ENCODE assay signal across 18 cellular contexts in the genomic region with DNA sequence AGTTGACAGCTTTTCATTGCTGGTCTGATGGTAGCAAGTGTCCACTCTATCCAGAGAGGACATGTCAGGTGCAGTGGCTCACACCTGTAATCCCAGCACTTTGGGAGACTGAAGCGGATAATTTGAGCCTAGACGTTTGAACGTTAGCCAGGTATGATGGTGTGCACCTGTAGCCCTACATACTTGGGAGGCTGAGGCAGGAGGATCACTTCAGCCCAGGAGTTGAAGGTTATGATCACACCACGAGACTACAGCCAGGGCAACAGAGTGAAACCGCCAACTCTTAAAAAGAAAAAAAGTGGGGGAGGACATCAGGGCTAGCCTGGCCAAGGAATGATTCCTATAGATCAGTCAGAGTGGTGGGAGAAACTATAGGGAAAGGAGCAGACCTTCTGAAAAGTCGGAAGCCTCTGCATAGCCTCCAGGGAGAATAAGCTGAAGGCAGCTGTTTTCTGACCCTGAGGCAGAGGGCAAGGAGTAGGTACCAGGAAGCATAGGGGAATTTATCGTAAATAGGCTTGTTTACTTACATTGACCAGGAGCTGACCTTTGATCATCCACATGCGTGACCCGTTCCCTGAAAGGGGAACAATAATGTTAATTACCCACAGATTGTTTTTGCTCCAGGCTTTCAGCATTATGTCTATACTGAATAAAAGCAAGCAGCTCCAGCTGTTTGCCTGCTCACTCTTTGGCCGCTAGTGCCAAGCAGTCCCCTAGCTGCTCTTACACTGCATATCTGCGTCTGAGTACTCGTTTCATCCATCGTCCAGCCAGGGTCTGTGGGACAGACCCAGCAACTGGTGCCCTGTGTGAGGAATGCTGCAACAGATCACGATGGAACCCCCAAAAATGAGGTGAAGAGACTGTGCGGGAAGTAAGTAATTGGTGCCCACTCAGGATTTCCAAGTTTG.
A peak's percentile ranks its signal among the peaks of the same experiment; 100 is the strongest.
DNase-seq lines count a peak whose midpoint lies in the region; ATAC-seq lines count a peak whose summit lies in the region.
"Had no signal": no experiment of that assay in that cellular context is flagged by ENCODE, and none has a peak within 500 bp of the region (broad histone marks: within the 10 kb centered on the region; RNA-seq: fewer than 3 reads in every experiment).

No MANE protein-coding gene starts in this region.

- H3K4me1 Mint-ChIP-seq in stimulated activated effector memory CD8-positive, alpha-beta T cell treated with anti-CD3 and anti-CD28 coated beads, Interleukin-12 subunit alpha, Interleukin-12 subunit beta, amount 100 ng/mL, for 72 hours: peaks cover 10% of the 10 kb centered on the region

- no peak overlapping the region for H3K9ac ChIP-seq in mesenchymal stem cell (ENCODE audit: low read length)

- no peaks in the 10 kb centered on the region for H3K9me3 ChIP-seq in mesenchymal stem cell (ENCODE audit: control insufficient read depth, low read length)
- H3K9me3 ChIP-seq: BE2C had no signal

- WGBS in mesenchymal stem cell: 67% methylated on average over 15 of the region's 15 CpGs

- no peak overlapping the region for H4K91ac ChIP-seq in mesenchymal stem cell (ENCODE audit: low read length)

- H3K27ac Mint-ChIP-seq in stimulated activated effector memory CD8-positive, alpha-beta T cell treated with anti-CD3 and anti-CD28 coated beads, Interleukin-12 subunit alpha, Interleukin-12 subunit beta, amount 100 ng/mL, for 72 hours: peak overlapping the region; percentile 52

- H3K9me3 Mint-ChIP-seq in stimulated activated effector memory CD8-positive, alpha-beta T cell treated with anti-CD3 and anti-CD28 coated beads, Interleukin-12 subunit alpha, Interleukin-12 subunit beta, amount 100 ng/mL, for 72 hours: no peaks in the 10 kb centered on the region

- H2AFZ ChIP-seq in mesenchymal stem cell (ENCODE audit: low read depth, low read length): no peak overlapping the region

- H3K27ac ChIP-seq in mesenchymal stem cell (ENCODE audit: low read length, poor library complexity, severe bottlenecking): no peak overlapping the region
- H3K27ac ChIP-seq: 22Rv1 had no signal

- H3K27me3 ChIP-seq in mesenchymal stem cell (ENCODE audit: control insufficient read depth in 1 of 2, insufficient read depth in 1 of 2, low read length in 2 of 2): peaks cover 5 to 22% of the 10 kb centered on the region in 2 experiments

- H3K14ac ChIP-seq in mesenchymal stem cell (ENCODE audit: low read length in 2 of 2): no peak overlapping the region

- no peak overlapping the region for H2BK12ac ChIP-seq in mesenchymal stem cell (ENCODE audit: low read length in 2 of 2)

- no peak overlapping the region for H3K4me3 Mint-ChIP-seq in stimulated activated effector memory CD8-positive, alpha-beta T cell treated with anti-CD3 and anti-CD28 coated beads, Interleukin-12 subunit alpha, Interleukin-12 subunit beta, amount 100 ng/mL, for 72 hours

- no peak overlapping the region for H3K4me2 ChIP-seq in mesenchymal stem cell (ENCODE audit: low read length, poor library complexity, severe bottlenecking)

- H3K18ac ChIP-seq in mesenchymal stem cell (ENCODE audit: low read depth in 1 of 2, low read length in 2 of 2): no peak overlapping the region

- H2AK5ac ChIP-seq in mesenchymal stem cell (ENCODE audit: low read length, severe bottlenecking): no peak overlapping the region

- peaks cover 1% of the 10 kb centered on the region for H3K4me1 ChIP-seq in mesenchymal stem cell (ENCODE audit: control insufficient read depth, insufficient read depth, low read depth, low read length)
- H3K4me1 ChIP-seq: BE2C had no signal

- no peak overlapping the region for H2BK15ac ChIP-seq in mesenchymal stem cell (ENCODE audit: low read depth, poor library complexity, severe bottlenecking)

- H3K23ac ChIP-seq in mesenchymal stem cell (ENCODE audit: low read length in 2 of 2): no peak overlapping the region

- ATAC-seq in stimulated activated effector memory CD8-positive, alpha-beta T cell treated with anti-CD3 and anti-CD28 coated beads, Interleukin-12 subunit alpha, Interleukin-12 subunit beta, amount 100 ng/mL, for 72 hours: no peak
- ATAC-seq in HG02588 (IDR thresholded peaks at IDR 0.05; ENCODE audit: unreplicated experiment): no peak

- H3K36me3 ChIP-seq in mesenchymal stem cell (ENCODE audit: control insufficient read depth in 1 of 2, insufficient read depth in 2 of 2, low read depth in 1 of 2, low read length in 2 of 2): no peaks in the 10 kb centered on the region
- H3K36me3 ChIP-seq: BE2C had no signal

- H2BK120ac ChIP-seq in mesenchymal stem cell (ENCODE audit: low read depth, low read length): no peak overlapping the region

- DNase-seq in NCI-H748 (lab: John Stamatoyannopoulos, UW; ENCODE audit: unreplicated experiment) (peak; percentile 35), NCI-H748 treated with DMSO at 0.1 percent for 48 hours (lab: John Stamatoyannopoulos, UW) (no peak), NCI-H146 treated with DMSO at 0.1 percent for 48 hours (lab: John Stamatoyannopoulos, UW; ENCODE audit: unreplicated experiment) (peak; percentile 16), mesenchymal stem cell (no peak), NCI-H345 (lab: John Stamatoyannopoulos, UW) (no peak), NCI-H2227 treated with DMSO at 0.1 percent for 48 hours (lab: John Stamatoyannopoulos, UW) (no peak)
- DNase-seq in stimulated activated effector memory CD8-positive, alpha-beta T cell treated with anti-CD3 and anti-CD28 coated beads, Interleukin-12 subunit alpha, Interleukin-12 subunit beta, amount 100 ng/mL, for 72 hours (ENCODE audit: low spot score in 2 of 2): no peak
- DNase-seq: BE2C; CD4-positive, alpha-beta memory T cell; GF-D8; NCI-H1105 treated with DMSO at 0.1 percent for 48 hours; NCI-H2029; NCI-H510A treated with DMSO at 0.1 percent for 48 hours; OCI-M1; RPMI8226; SIG-M5 had no signal

- peaks cover 10% of the 10 kb centered on the region for H3K36me3 Mint-ChIP-seq in stimulated activated effector memory CD8-positive, alpha-beta T cell treated with anti-CD3 and anti-CD28 coated beads, Interleukin-12 subunit alpha, Interleukin-12 subunit beta, amount 100 ng/mL, for 72 hours

- H3K4ac ChIP-seq in mesenchymal stem cell (ENCODE audit: low read depth in 1 of 2, low read length in 2 of 2): no peak overlapping the region

- no peak overlapping the region for H2BK5ac ChIP-seq in mesenchymal stem cell (ENCODE audit: low read depth, low read length, poor library complexity, severe bottlenecking)

- H3K4me3 ChIP-seq in mesenchymal stem cell (ENCODE audit: insufficient read depth in 1 of 2, low read depth in 1 of 2, low read length in 2 of 2): no peak overlapping the region

- H4K8ac ChIP-seq in mesenchymal stem cell (ENCODE audit: low read length): peak overlapping the region; percentile 69

- peaks cover 3% of the 10 kb centered on the region for H3K79me1 ChIP-seq in mesenchymal stem cell (replicated peaks; ENCODE audit: low read length, poor library complexity, severe bottlenecking)

Comparison
In these comparisons a context has a peak if more than half of its experiments do, and no peak if none do; other contexts are left out.
1. DNase-seq: peak in NCI-H748 (single experiment) and NCI-H146 treated with DMSO at 0.1 percent for 48 hours (single experiment); none in NCI-H748 treated with DMSO at 0.1 percent for 48 hours (single experiment), mesenchymal stem cell (single experiment), stimulated activated effector memory CD8-positive, alpha-beta T cell treated with anti-CD3 and anti-CD28 coated beads, Interleukin-12 subunit alpha, Interleukin-12 subunit beta, amount 100 ng/mL, for 72 hours (0 of 2), NCI-H345 (single experiment) and NCI-H2227 treated with DMSO at 0.1 percent for 48 hours (single experiment).